Comparison of ENCODE assay signal across 1 cellular context in the genomic region with DNA sequence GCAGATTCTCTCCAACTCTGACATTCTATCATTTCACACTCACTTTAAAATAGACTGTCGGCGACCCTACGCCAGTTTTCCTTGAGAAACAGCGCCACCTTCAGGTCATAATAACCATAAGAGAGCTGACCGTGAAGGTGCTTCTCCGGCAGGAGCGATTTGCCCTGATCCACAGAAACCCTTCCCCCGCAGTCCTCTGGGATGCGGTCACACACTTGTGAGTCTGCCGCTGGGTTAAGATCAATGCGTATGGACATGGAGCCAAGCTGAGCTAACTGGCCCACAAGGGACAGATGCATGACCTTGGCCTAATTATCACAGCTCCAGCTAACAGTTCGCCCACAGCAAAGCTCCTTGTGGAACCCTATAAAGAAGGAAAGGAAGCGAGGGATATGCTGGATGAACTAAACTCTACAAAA.
TF ChIP-seq lines count a peak whose summit lies in the region.

No MANE protein-coding gene starts in this region.

TF ChIP-seq in HEK293, 187 proteins besides CTCF, POLR2A, EP300 and RAD21 (continued from another document):
- no peak for TF ChIP-seq HOXD13 (CRISPR knock-in tag; IDR thresholded peaks at IDR 0.05; ENCODE audit: borderline replicate concordance)
- TF ChIP-seq ZNF677 (tag by site-specific recombination; IDR thresholded peaks at IDR 0.05), result no peak
- TF ChIP-seq ZNF747 (tag by site-specific recombination; IDR thresholded peaks at IDR 0.05), result no peak
- no peak for TF ChIP-seq ZFP69B (tag by site-specific recombination; IDR thresholded peaks at IDR 0.05)
- peak; percentile 38; the same call in 1 of the 2 replicates for TF ChIP-seq ZEB2 (tag by site-specific recombination; IDR thresholded peaks at IDR 0.05)
- no peak for TF ChIP-seq ZNF701 (tag by site-specific recombination; IDR thresholded peaks at IDR 0.05)
- TF ChIP-seq ZNF561 (tag by site-specific recombination; IDR thresholded peaks at IDR 0.05; ENCODE audit: borderline replicate concordance), result peak; percentile 55; the same call in 1 of the 2 replicates
- TF ChIP-seq KLF16 (tag by site-specific recombination; IDR thresholded peaks at IDR 0.05), result no peak
